ENCODE assay signal across 10 cellular contexts in genomic region chr19:55210120-55210493, GRCh38. TPM values are rescaled to one million over a fixed set of nuclear protein-coding genes. Genes with fewer than 3 reads are reported as not detected.
DNase-seq lines count a peak whose midpoint lies in the region; ATAC-seq lines count a peak whose summit lies in the region.
"Had no signal": no experiment of that assay in that cellular context is flagged by ENCODE, and none has a peak within 500 bp of the region (broad histone marks: within the 10 kb centered on the region; RNA-seq: fewer than 3 reads in every experiment).

No MANE protein-coding gene starts in this region.

- ATAC-seq in central memory CD8-positive, alpha-beta T cell (replicated peaks; ENCODE audit: extremely low read depth, poor library complexity, severe bottlenecking) = no peak
- no peak for ATAC-seq in naive thymus-derived CD8-positive, alpha-beta T cell
- ATAC-seq in HG03432 (IDR thresholded peaks at IDR 0.05; ENCODE audit: unreplicated experiment) = no peak

- no peak overlapping the region for H3K4me3 ChIP-seq in muscle layer of duodenum (ENCODE audit: low read depth in 1 of 2, low read length in 2 of 2)
- no peak overlapping the region for H3K4me3 ChIP-seq in effector memory CD4-positive, alpha-beta T cell (ENCODE audit: insufficient read depth, low read depth, low read length, poor library complexity, severe bottlenecking)
- H3K4me3 ChIP-seq: ovary, suprapubic skin had no signal

- peaks cover 9% of the 10 kb centered on the region for H3K4me1 Mint-ChIP-seq in central memory CD8-positive, alpha-beta T cell
- peaks cover 0 to 5% (median 1%) of the 10 kb centered on the region in 4 donors for H3K4me1 Mint-ChIP-seq in naive thymus-derived CD8-positive, alpha-beta T cell

- no peaks in the 10 kb centered on the region for H3K9me3 Mint-ChIP-seq in central memory CD8-positive, alpha-beta T cell
- peaks cover 0 to 13% (median 4%) of the 10 kb centered on the region in 9 donors for H3K9me3 Mint-ChIP-seq in naive thymus-derived CD8-positive, alpha-beta T cell

- H3K36me3 ChIP-seq in muscle layer of duodenum (ENCODE audit: control insufficient read depth in 1 of 2, insufficient read depth in 2 of 2, low read length in 2 of 2) = no peaks in the 10 kb centered on the region
- H3K36me3 ChIP-seq in effector memory CD4-positive, alpha-beta T cell (ENCODE audit: control insufficient read depth, insufficient read depth, low read length) = no peaks in the 10 kb centered on the region
- H3K36me3 ChIP-seq: ovary, suprapubic skin had no signal

- POLR2A ChIA-PET in naive thymus-derived CD8-positive, alpha-beta T cell (lab: Charles Lee) = interaction anchor here (0.6 kb wide), 2 partner anchors 33 to 42 kb away, joined by 3 to 5 read pairs; no protein-coding TSS in a partner anchor

- H3K27ac Mint-ChIP-seq in central memory CD8-positive, alpha-beta T cell (ENCODE audit: low read depth) = peak overlapping the region; percentile 35
- peak overlapping the region in 1 of 10 donors; percentile 59 for H3K27ac Mint-ChIP-seq in naive thymus-derived CD8-positive, alpha-beta T cell

- H3K36me3 Mint-ChIP-seq in central memory CD8-positive, alpha-beta T cell (ENCODE audit: insufficient read depth) = peaks cover 2% of the 10 kb centered on the region
- peaks cover 2 to 5% (median 4%) of the 10 kb centered on the region in 3 donors for H3K36me3 Mint-ChIP-seq in naive thymus-derived CD8-positive, alpha-beta T cell

- no peaks in the 10 kb centered on the region for H3K27me3 ChIP-seq in muscle layer of duodenum (ENCODE audit: low read depth, low read length)
- peaks cover 5% of the 10 kb centered on the region for H3K27me3 ChIP-seq in effector memory CD4-positive, alpha-beta T cell (replicated peaks; ENCODE audit: control insufficient read depth, insufficient read depth, low read length, poor library complexity, severe bottlenecking)
- H3K27me3 ChIP-seq: ovary had no signal

- peaks cover 4 to 15% of the 10 kb centered on the region in 2 donors for H3K4me1 ChIP-seq in muscle layer of duodenum (ENCODE audit: control insufficient read depth in 1 of 2, insufficient read depth in 2 of 2, low read length in 2 of 2)
- no peaks in the 10 kb centered on the region for H3K4me1 ChIP-seq in effector memory CD4-positive, alpha-beta T cell (ENCODE audit: control insufficient read depth, insufficient read depth, low read length, poor library complexity, severe bottlenecking)

- peak overlapping the region; percentile 77 for H3K27ac ChIP-seq in muscle layer of duodenum (ENCODE audit: low read length)
- H3K27ac ChIP-seq in effector memory CD4-positive, alpha-beta T cell (ENCODE audit: insufficient read depth, low read length, poor library complexity, severe bottlenecking) = no peak overlapping the region
- H3K27ac ChIP-seq: ovary, suprapubic skin had no signal

- DNase-seq in DMS53 (lab: John Stamatoyannopoulos, UW) (peak; percentile 98), NCI-H2029 treated with DMSO at 0.1 percent for 48 hours (lab: John Stamatoyannopoulos, UW) (peak; percentile 52), GDM1 (lab: John Stamatoyannopoulos, UW) (no peak)
- no peak for DNase-seq in central memory CD8-positive, alpha-beta T cell (ENCODE audit: low spot score in 2 of 2)
- no peak for DNase-seq in naive thymus-derived CD8-positive, alpha-beta T cell
- DNase-seq in effector memory CD4-positive, alpha-beta T cell = no peak
- DNase-seq: ovary had no signal

- H3K4me3 Mint-ChIP-seq in central memory CD8-positive, alpha-beta T cell = no peak overlapping the region
- H3K4me3 Mint-ChIP-seq in naive thymus-derived CD8-positive, alpha-beta T cell = no peak overlapping the region

- H3K27me3 Mint-ChIP-seq in central memory CD8-positive, alpha-beta T cell = peaks cover 56% of the 10 kb centered on the region
- peaks cover 17 to 57% (median 30%) of the 10 kb centered on the region in 5 donors for H3K27me3 Mint-ChIP-seq in naive thymus-derived CD8-positive, alpha-beta T cell

- H3K9me3 ChIP-seq in muscle layer of duodenum (ENCODE audit: control insufficient read depth in 1 of 2, low read length in 2 of 2) = peaks cover 0 to 7% of the 10 kb centered on the region in 2 donors
- H3K9me3 ChIP-seq in effector memory CD4-positive, alpha-beta T cell (ENCODE audit: control insufficient read depth, low read length) = peaks cover 4% of the 10 kb centered on the region

RNA-seq across cellular contexts. Expression of gene PTPRH, which starts 0.8 kb away (rescaled TPM):
- not detected for total RNA-seq in naive thymus-derived CD8-positive, alpha-beta T cell
- polyA plus RNA-seq in naive thymus-derived CD8-positive, alpha-beta T cell = not detected

RNA-seq across cellular contexts. Expression of gene TMEM86B, which starts 18.5 kb away (rescaled TPM):
- 10 to 100 TPM; 17.7 to 20.9 TPM for total RNA-seq in naive thymus-derived CD8-positive, alpha-beta T cell
- polyA plus RNA-seq in naive thymus-derived CD8-positive, alpha-beta T cell = 1 to 10 TPM in 1 of 3 donors, under 1 TPM in 2; 0.17 to 2.3 (median 0.54) TPM

RNA-seq across cellular contexts. Expression of gene SYT5, which starts 30.0 kb away (rescaled TPM):
- total RNA-seq in naive thymus-derived CD8-positive, alpha-beta T cell = not detected
- under 1 TPM; 0.09 to 0.56 (median 0.25) TPM for polyA plus RNA-seq in naive thymus-derived CD8-positive, alpha-beta T cell
- polyA plus RNA-seq: ovary had no signal

RNA-seq across cellular contexts. Expression of gene DNAAF3, which starts 43.7 kb away (rescaled TPM):
- total RNA-seq in naive thymus-derived CD8-positive, alpha-beta T cell = not detected
- polyA plus RNA-seq in naive thymus-derived CD8-positive, alpha-beta T cell = not detected

RNA-seq across cellular contexts. Expression of gene PPP6R1, which starts 48.7 kb away (rescaled TPM):
- 100 to 1,000 TPM; 167 to 168 TPM for total RNA-seq in naive thymus-derived CD8-positive, alpha-beta T cell
- 100 to 1,000 TPM in 1 of 3 donors, 10 to 100 TPM in 2; 57.3 to 131 (median 60.9) TPM for polyA plus RNA-seq in naive thymus-derived CD8-positive, alpha-beta T cell

Comparison
In these comparisons a context has a peak if more than half of its experiments do, and no peak if none do; other contexts are left out.
1. DNase-seq: peak in DMS53 (single experiment) and NCI-H2029 treated with DMSO at 0.1 percent for 48 hours (single experiment); none in central memory CD8-positive, alpha-beta T cell (0 of 2), naive thymus-derived CD8-positive, alpha-beta T cell (0 of 10), effector memory CD4-positive, alpha-beta T cell (0 of 3) and GDM1 (single experiment).